8 cellular contexts compared by ENCODE assay signal in the genomic region with DNA sequence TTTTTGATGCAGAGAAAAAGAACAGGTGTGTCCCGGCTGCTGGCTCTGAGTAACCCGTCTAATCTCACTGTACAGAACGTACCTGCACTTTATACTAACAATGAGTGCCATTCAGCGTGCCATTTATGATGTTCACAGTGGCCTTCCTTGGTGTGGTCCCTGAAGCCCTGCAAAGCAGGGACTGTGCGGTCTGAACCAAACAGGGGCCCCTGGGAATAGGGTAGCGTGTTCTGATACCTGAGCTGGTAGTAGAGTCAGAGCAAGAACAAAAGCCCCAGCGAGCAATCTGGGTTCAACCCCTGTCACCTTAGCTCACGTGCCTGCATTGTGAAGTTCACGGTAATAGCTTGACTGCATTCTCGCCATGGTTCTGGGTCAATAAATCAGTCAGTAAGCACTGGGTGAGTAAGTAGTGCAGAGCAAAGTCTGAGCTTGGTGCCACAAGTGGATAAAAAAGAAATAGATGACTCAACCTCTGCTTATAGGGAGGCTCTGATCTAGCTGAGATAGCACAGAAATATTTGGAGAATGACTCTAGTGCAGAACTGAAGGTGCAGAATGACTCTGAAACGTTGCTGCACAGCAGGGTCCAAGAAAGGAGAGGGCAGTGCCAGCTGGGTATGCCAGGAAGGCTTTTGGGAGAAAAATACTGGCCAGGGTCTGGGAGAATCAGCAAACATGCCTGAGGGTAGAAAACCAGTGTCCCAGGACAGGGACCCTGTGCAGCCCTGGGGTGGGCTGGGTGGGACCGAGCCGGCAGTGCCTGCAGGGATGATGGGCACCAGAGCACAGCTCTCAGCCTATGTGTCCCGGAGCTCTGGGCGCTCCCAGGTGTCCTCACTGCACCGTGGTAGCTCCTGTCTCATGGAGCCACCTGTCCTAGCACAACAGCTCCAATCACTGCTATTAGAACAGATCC.
A peak's percentile ranks its signal among the peaks of the same experiment; 100 is the strongest.
DNase-seq lines count a peak whose midpoint lies in the region; FAIRE-seq and TF ChIP-seq lines count a peak whose summit lies in the region.

No MANE protein-coding gene starts in this region.

- H3K9ac ChIP-seq in duodenal mucosa (ENCODE audit: low read depth in 1 of 2, low read length in 2 of 2), result peak overlapping the region in 1 of 2 donors; percentile 14

- H3K27ac Mint-ChIP-seq in CD4-positive, alpha-beta memory T cell, result peak overlapping the region in 2 of 7 donors; percentile 50 to 86

- H3K27me3 ChIP-seq in duodenal mucosa (ENCODE audit: control insufficient read depth in 1 of 2, insufficient read depth in 2 of 2, low read length in 2 of 2) (no peaks in the 10 kb centered on the region), small intestine (ENCODE audit: control insufficient read depth in 2 of 2, insufficient read depth in 2 of 2, low read length in 2 of 2) (no peaks in the 10 kb centered on the region)
- H3K27me3 ChIP-seq in CD4-positive, alpha-beta memory T cell (ENCODE audit: insufficient read depth, low read length), result no peaks in the 10 kb centered on the region

- FAIRE-seq in small intestine (lab: Jason Lieb, UNC), result no peak

- TF ChIP-seq EP300 in Ishikawa (IDR thresholded peaks at IDR 0.05; ENCODE audit: borderline replicate concordance), result peak; percentile 89

- H3K36me3 Mint-ChIP-seq in CD4-positive, alpha-beta memory T cell, result no peaks in the 10 kb centered on the region

- POLR2A ChIA-PET in CD4-positive, alpha-beta memory T cell (lab: Charles Lee; ENCODE audit: partially characterized antibody), result interaction anchor here (0.5 kb wide), 1 partner anchor 34 kb away, joined by 3 read pairs; no protein-coding TSS in a partner anchor

- peaks cover 2 to 3% of the 10 kb centered on the region in 2 donors for H3K27me3 Mint-ChIP-seq in CD4-positive, alpha-beta memory T cell

- CTCF ChIA-PET in CD4-positive, alpha-beta memory T cell (lab: Charles Lee; ENCODE audit: partially characterized antibody), result interaction anchor here (1.1 kb wide), 1 partner anchor 366 kb away, joined by 3 read pairs; no protein-coding TSS in a partner anchor

- H3K4me1 ChIP-seq in duodenal mucosa (ENCODE audit: control insufficient read depth in 1 of 2, insufficient read depth in 2 of 2, low read length in 2 of 2), result peaks cover 34 to 42% of the 10 kb centered on the region in 2 donors
- peaks cover 0 to 14% of the 10 kb centered on the region in 2 donors for H3K4me1 ChIP-seq in small intestine (ENCODE audit: control insufficient read depth in 2 of 2, insufficient read depth in 1 of 2, low read depth in 1 of 2, low read length in 1 of 2)
- peaks cover 17% of the 10 kb centered on the region for H3K4me1 ChIP-seq in CD4-positive, alpha-beta memory T cell (ENCODE audit: insufficient read depth, low read length)

- H3K4me1 Mint-ChIP-seq in CD4-positive, alpha-beta memory T cell, result peaks cover 15 to 30% (median 20%) of the 10 kb centered on the region in 4 donors

- no peaks in the 10 kb centered on the region for H3K9me3 ChIP-seq in duodenal mucosa (ENCODE audit: control insufficient read depth in 1 of 2, low read length in 2 of 2)
- H3K9me3 ChIP-seq in small intestine (ENCODE audit: control insufficient read depth, low read depth), result no peaks in the 10 kb centered on the region
- no peaks in the 10 kb centered on the region for H3K9me3 ChIP-seq in CD4-positive, alpha-beta memory T cell (ENCODE audit: control insufficient read depth in 1 of 2, low read length in 2 of 2)

- intact Hi-C loops in CD4-positive, alpha-beta memory T cell (cut with micrococcal nuclease), result no loop called here

- TF ChIP-seq RAD21 in Ishikawa (IDR thresholded peaks at IDR 0.05; ENCODE audit: low read depth), result peak; percentile 16; the same call in 1 of the 2 replicates

- DNase-seq in stimulated activated CD4-positive, alpha-beta T cell treated with anti-CD3 and anti-CD28 coated beads, Interleukin-15, amount 100 ng/mL, for 24 hours, result peak; percentile 22
- no peak for DNase-seq in stimulated activated CD4-positive, alpha-beta T cell treated with anti-CD3 and anti-CD28 coated beads, Interleukin-4, amount 100 ng/mL, for 1 hour
- peak; percentile 98 for DNase-seq in small intestine
- no peak for DNase-seq in CD4-positive, alpha-beta memory T cell
- DNase-seq in mesenteric fat pad (ENCODE audit: low spot score), result no peak
- DNase-seq in KBM-7, result no peak

- peak overlapping the region in 1 of 2 donors; percentile 12 for H3K4me3 ChIP-seq in duodenal mucosa (ENCODE audit: low read depth in 1 of 2, low read length in 2 of 2)
- H3K4me3 ChIP-seq in small intestine (ENCODE audit: low read depth in 1 of 2, low read length in 2 of 2), result no peak overlapping the region
- no peak overlapping the region for H3K4me3 ChIP-seq in CD4-positive, alpha-beta memory T cell (ENCODE audit: low read length in 2 of 2)

- H3K9me3 Mint-ChIP-seq in CD4-positive, alpha-beta memory T cell, result no peaks in the 10 kb centered on the region

- H3K4me3 Mint-ChIP-seq in CD4-positive, alpha-beta memory T cell, result peak overlapping the region in 1 of 8 donors; percentile 11

- WGBS in small intestine, 3 donors, result 14 to 62% (median 30%) methylated on average over 16 of the region's 16 CpGs

- in situ Hi-C loops in KBM-7 (cut with MboI; ENCODE audit: low pct_unique_long_range_greater_than_20kb, low sequenced_read_pairs), result no loop called here

- H3K27ac ChIP-seq in duodenal mucosa (ENCODE audit: low read depth, low read length), result peak overlapping the region; percentile 67
- H3K27ac ChIP-seq in small intestine (ENCODE audit: low read depth in 1 of 2, low read length in 1 of 2), result peak overlapping the region; percentile 79 to 94
- no peak overlapping the region for H3K27ac ChIP-seq in CD4-positive, alpha-beta memory T cell (ENCODE audit: low read depth, low read length)

- H3K36me3 ChIP-seq in duodenal mucosa (ENCODE audit: control insufficient read depth in 1 of 2, insufficient read depth in 2 of 2, low read length in 2 of 2), result no peaks in the 10 kb centered on the region
- H3K36me3 ChIP-seq in small intestine (ENCODE audit: control insufficient read depth in 2 of 2, insufficient read depth in 2 of 2, low read length in 2 of 2), result no peaks in the 10 kb centered on the region
- H3K36me3 ChIP-seq in CD4-positive, alpha-beta memory T cell (ENCODE audit: insufficient read depth, low read length), result no peaks in the 10 kb centered on the region

TF ChIP-seq in Ishikawa, 13 proteins besides CTCF, POLR2A, EP300 and RAD21:
- TF ChIP-seq CEBPB (IDR thresholded peaks at IDR 0.05) (peak; percentile 65; the same call in 1 of the 2 replicates), YY1 (IDR thresholded peaks at IDR 0.05; ENCODE audit: low read depth) (peak; percentile 54; the same call in 1 of the 2 replicates), NFIC (IDR thresholded peaks at IDR 0.05) (peak; percentile 84), TCF12 (IDR thresholded peaks at IDR 0.05; ENCODE audit: low read depth) (peak; percentile 91), TEAD4 (IDR thresholded peaks at IDR 0.05) (peak; percentile 94), TAF1 (IDR thresholded peaks at IDR 0.05; ENCODE audit: low read depth) (no peak), FOXM1 (IDR thresholded peaks at IDR 0.05; ENCODE audit: borderline replicate concordance, low read depth) (peak; percentile 69; the same call in 1 of the 2 replicates)
- TF ChIP-seq, protein P1, sequence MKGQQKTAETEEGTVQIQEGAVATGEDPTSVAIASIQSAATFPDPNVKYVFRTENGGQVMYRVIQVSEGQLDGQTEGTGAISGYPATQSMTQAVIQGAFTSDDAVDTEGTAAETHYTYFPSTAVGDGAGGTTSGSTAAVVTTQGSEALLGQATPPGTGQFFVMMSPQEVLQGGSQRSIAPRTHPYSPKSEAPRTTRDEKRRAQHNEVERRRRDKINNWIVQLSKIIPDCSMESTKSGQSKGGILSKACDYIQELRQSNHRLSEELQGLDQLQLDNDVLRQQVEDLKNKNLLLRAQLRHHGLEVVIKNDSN (IDR thresholded peaks at IDR 0.05), result peak; percentile 84
- TF ChIP-seq, protein P2, sequence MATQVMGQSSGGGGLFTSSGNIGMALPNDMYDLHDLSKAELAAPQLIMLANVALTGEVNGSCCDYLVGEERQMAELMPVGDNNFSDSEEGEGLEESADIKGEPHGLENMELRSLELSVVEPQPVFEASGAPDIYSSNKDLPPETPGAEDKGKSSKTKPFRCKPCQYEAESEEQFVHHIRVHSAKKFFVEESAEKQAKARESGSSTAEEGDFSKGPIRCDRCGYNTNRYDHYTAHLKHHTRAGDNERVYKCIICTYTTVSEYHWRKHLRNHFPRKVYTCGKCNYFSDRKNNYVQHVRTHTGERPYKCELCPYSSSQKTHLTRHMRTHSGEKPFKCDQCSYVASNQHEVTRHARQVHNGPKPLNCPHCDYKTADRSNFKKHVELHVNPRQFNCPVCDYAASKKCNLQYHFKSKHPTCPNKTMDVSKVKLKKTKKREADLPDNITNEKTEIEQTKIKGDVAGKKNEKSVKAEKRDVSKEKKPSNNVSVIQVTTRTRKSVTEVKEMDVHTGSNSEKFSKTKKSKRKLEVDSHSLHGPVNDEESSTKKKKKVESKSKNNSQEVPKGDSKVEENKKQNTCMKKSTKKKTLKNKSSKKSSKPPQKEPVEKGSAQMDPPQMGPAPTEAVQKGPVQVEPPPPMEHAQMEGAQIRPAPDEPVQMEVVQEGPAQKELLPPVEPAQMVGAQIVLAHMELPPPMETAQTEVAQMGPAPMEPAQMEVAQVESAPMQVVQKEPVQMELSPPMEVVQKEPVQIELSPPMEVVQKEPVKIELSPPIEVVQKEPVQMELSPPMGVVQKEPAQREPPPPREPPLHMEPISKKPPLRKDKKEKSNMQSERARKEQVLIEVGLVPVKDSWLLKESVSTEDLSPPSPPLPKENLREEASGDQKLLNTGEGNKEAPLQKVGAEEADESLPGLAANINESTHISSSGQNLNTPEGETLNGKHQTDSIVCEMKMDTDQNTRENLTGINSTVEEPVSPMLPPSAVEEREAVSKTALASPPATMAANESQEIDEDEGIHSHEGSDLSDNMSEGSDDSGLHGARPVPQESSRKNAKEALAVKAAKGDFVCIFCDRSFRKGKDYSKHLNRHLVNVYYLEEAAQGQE (IDR thresholded peaks at IDR 0.05; ENCODE audit: low read depth), result no peak
- TF ChIP-seq, protein P3, sequence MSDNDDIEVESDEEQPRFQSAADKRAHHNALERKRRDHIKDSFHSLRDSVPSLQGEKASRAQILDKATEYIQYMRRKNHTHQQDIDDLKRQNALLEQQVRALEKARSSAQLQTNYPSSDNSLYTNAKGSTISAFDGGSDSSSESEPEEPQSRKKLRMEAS (IDR thresholded peaks at IDR 0.05), result peak; percentile 76

Comparison
In these comparisons a context has a peak if more than half of its experiments do, and no peak if none do; other contexts are left out.
1. DNase-seq: peak in stimulated activated CD4-positive, alpha-beta T cell treated with anti-CD3 and anti-CD28 coated beads, Interleukin-15, amount 100 ng/mL, for 24 hours (single experiment) and small intestine (single experiment); none in stimulated activated CD4-positive, alpha-beta T cell treated with anti-CD3 and anti-CD28 coated beads, Interleukin-4, amount 100 ng/mL, for 1 hour (single experiment), CD4-positive, alpha-beta memory T cell (0 of 5), mesenteric fat pad (single experiment) and KBM-7 (single experiment).